8 cellular contexts compared by ENCODE assay signal in the genomic region with DNA sequence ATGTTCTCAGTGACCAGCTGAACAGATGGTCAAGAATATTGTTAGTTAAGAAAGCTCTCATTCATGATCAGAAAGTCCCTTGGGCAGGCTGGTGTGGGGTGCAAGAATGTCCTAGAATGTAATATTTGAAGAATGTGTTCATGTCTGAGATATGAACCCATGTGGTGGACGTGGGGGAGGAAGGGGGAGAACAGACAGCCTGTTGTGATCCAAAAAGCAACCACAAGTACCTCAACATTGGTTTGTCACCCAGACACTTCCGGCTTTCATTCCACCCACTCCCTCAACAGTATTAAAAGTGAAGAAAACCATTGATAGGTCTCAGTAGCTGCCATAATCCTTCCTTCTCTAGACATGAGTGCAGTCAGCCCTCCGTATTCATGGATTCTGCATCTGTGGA.
A peak's percentile ranks its signal among the peaks of the same experiment; 100 is the strongest.
DNase-seq lines count a peak whose midpoint lies in the region; ATAC-seq lines count a peak whose summit lies in the region.

No MANE protein-coding gene starts in this region.

- H3K4me1 ChIP-seq in aorta (ENCODE audit: control insufficient read depth in 1 of 2, insufficient read depth in 2 of 2, low read length in 2 of 2): peaks cover 0 to 3% of the 10 kb centered on the region in 2 donors

- no peak overlapping the region for H3K27ac ChIP-seq in aorta (ENCODE audit: low read depth in 1 of 2, low read length in 2 of 2)

- 41 to 49% methylated on average over 3 of the region's 3 CpGs for WGBS in aorta, 2 donors

- no peaks in the 10 kb centered on the region for H3K27me3 ChIP-seq in aorta (ENCODE audit: control insufficient read depth in 1 of 2, insufficient read depth in 2 of 2, low read length in 1 of 2)

- H3K4me3 Mint-ChIP-seq in activated naive CD4-positive, alpha-beta T cell treated with anti-CD3 and anti-CD28 coated beads, Interleukin-2, amount 10 ng/mL, durations not matched to agents 7 days and 5 days: peak overlapping the region; percentile 46
- peak overlapping the region; percentile 42 for H3K4me3 Mint-ChIP-seq in natural killer cell treated with Interleukin-12 subunit alpha and Interleukin-12 subunit beta and Interleukin-15 and Interleukin-18, amount 100 ng/mL, for 72 hours

- no peaks in the 10 kb centered on the region for H3K9me3 Mint-ChIP-seq in activated naive CD4-positive, alpha-beta T cell treated with anti-CD3 and anti-CD28 coated beads, Interleukin-2, amount 10 ng/mL, durations not matched to agents 7 days and 5 days
- no peaks in the 10 kb centered on the region for H3K9me3 Mint-ChIP-seq in natural killer cell treated with Interleukin-12 subunit alpha and Interleukin-12 subunit beta and Interleukin-15 and Interleukin-18, amount 100 ng/mL, for 72 hours

- intact Hi-C loops in aorta (cut with DNase I): no loop called here

- DNase-seq in GF-D8 (lab: John Stamatoyannopoulos, UW) (peak; percentile 60), OCI-M1 (lab: John Stamatoyannopoulos, UW) (peak; percentile 93), nucleus accumbens (lab: John Stamatoyannopoulos, UW) (no peak), aorta (no peak), cerebellum (ENCODE audit: low spot score) (no peak)
- peak; percentile 79 for DNase-seq in activated naive CD4-positive, alpha-beta T cell treated with anti-CD3 and anti-CD28 coated beads, Interleukin-2, amount 10 ng/mL, durations not matched to agents 7 days and 5 days
- peak; percentile 88 for DNase-seq in natural killer cell treated with Interleukin-12 subunit alpha and Interleukin-12 subunit beta and Interleukin-15 and Interleukin-18, amount 100 ng/mL, for 72 hours (ENCODE audit: low spot score)

- H3K4me3 ChIP-seq in aorta (ENCODE audit: low read length in 2 of 2): no peak overlapping the region

- H3K4me1 Mint-ChIP-seq in activated naive CD4-positive, alpha-beta T cell treated with anti-CD3 and anti-CD28 coated beads, Interleukin-2, amount 10 ng/mL, durations not matched to agents 7 days and 5 days: peaks cover 60% of the 10 kb centered on the region
- H3K4me1 Mint-ChIP-seq in natural killer cell treated with Interleukin-12 subunit alpha and Interleukin-12 subunit beta and Interleukin-15 and Interleukin-18, amount 100 ng/mL, for 72 hours (ENCODE audit: low read depth in 2 of 2): peaks cover 30 to 39% of the 10 kb centered on the region in 2 donors

- H3K36me3 ChIP-seq in aorta (ENCODE audit: control insufficient read depth in 1 of 2, insufficient read depth in 2 of 2, low read length in 1 of 2): no peaks in the 10 kb centered on the region

- CTCF ChIA-PET in activated naive CD4-positive, alpha-beta T cell treated with anti-CD3 and anti-CD28 coated beads, Interleukin-2, amount 10 ng/mL, durations not matched to agents 7 days and 5 days (lab: Charles Lee): interaction anchor here (0.7 to 2.2 kb wide), 6 partner anchors 20 to 407 kb away, joined by 3 to 12 read pairs (median 4); no protein-coding TSS in a partner anchor

- H3K27me3 Mint-ChIP-seq in activated naive CD4-positive, alpha-beta T cell treated with anti-CD3 and anti-CD28 coated beads, Interleukin-2, amount 10 ng/mL, durations not matched to agents 7 days and 5 days: peaks cover 45% of the 10 kb centered on the region
- H3K27me3 Mint-ChIP-seq in natural killer cell treated with Interleukin-12 subunit alpha and Interleukin-12 subunit beta and Interleukin-15 and Interleukin-18, amount 100 ng/mL, for 72 hours: peaks cover 48% of the 10 kb centered on the region in 2 donors

- H3K9me3 ChIP-seq in aorta (ENCODE audit: control insufficient read depth, low read length): no peaks in the 10 kb centered on the region

- no peaks in the 10 kb centered on the region for H3K36me3 Mint-ChIP-seq in activated naive CD4-positive, alpha-beta T cell treated with anti-CD3 and anti-CD28 coated beads, Interleukin-2, amount 10 ng/mL, durations not matched to agents 7 days and 5 days
- H3K36me3 Mint-ChIP-seq in natural killer cell treated with Interleukin-12 subunit alpha and Interleukin-12 subunit beta and Interleukin-15 and Interleukin-18, amount 100 ng/mL, for 72 hours: peaks cover 5% of the 10 kb centered on the region

- H3K27ac Mint-ChIP-seq in activated naive CD4-positive, alpha-beta T cell treated with anti-CD3 and anti-CD28 coated beads, Interleukin-2, amount 10 ng/mL, durations not matched to agents 7 days and 5 days: peak overlapping the region; percentile 83
- peak overlapping the region; percentile 2 to 68 for H3K27ac Mint-ChIP-seq in natural killer cell treated with Interleukin-12 subunit alpha and Interleukin-12 subunit beta and Interleukin-15 and Interleukin-18, amount 100 ng/mL, for 72 hours

- ATAC-seq in HG02571 (IDR thresholded peaks at IDR 0.05; ENCODE audit: unreplicated experiment) (peak; percentile 86), aorta (ENCODE audit: low FRiP score) (no peak)
- ATAC-seq in natural killer cell treated with Interleukin-12 subunit alpha and Interleukin-12 subunit beta and Interleukin-15 and Interleukin-18, amount 100 ng/mL, for 72 hours: peak; percentile 95 to 96

Comparison
In these comparisons a context has a peak if more than half of its experiments do, and no peak if none do; other contexts are left out.
1. DNase-seq: peak in GF-D8 (single experiment), OCI-M1 (single experiment), activated naive CD4-positive, alpha-beta T cell treated with anti-CD3 and anti-CD28 coated beads, Interleukin-2, amount 10 ng/mL, durations not matched to agents 7 days and 5 days (single experiment) and natural killer cell treated with Interleukin-12 subunit alpha and Interleukin-12 subunit beta and Interleukin-15 and Interleukin-18, amount 100 ng/mL, for 72 hours (single experiment); none in nucleus accumbens (0 of 56), aorta (0 of 2) and cerebellum (single experiment).